In genomic region chr15:73704869-73705645, GRCh38 we compare ENCODE assay signal across 1 cellular context.
TF ChIP-seq lines count a peak whose summit lies in the region.

No MANE protein-coding gene starts in this region.

TF ChIP-seq in K562, 482 proteins besides CTCF, POLR2A, EP300 and RAD21 (continued from another document):
- TF ChIP-seq NFRKB (IDR thresholded peaks at IDR 0.05; ENCODE audit: low read depth) (no peak), SMARCC2 (IDR thresholded peaks at IDR 0.05; ENCODE audit: low read depth) (no peak), ZNF740 (CRISPR knock-in tag; IDR thresholded peaks at IDR 0.05) (no peak), ZNF740 (tag; IDR thresholded peaks at IDR 0.05) (no peak), PHF8 (IDR thresholded peaks at IDR 0.05; ENCODE audit: borderline replicate concordance, low read length) (no peak), ZNF707 (CRISPR knock-in tag; conservative IDR thresholded peaks at IDR 0.05) (no peak), MCM2 (IDR thresholded peaks at IDR 0.05; ENCODE audit: low read depth) (no peak), ZNF830 (CRISPR knock-in tag; IDR thresholded peaks at IDR 0.05) (no peak)
